22 cellular contexts compared by ENCODE assay signal in genomic region chr6:168926306-168926705, GRCh38.
"Had no signal": no experiment of that assay in that cellular context is flagged by ENCODE, and none has a peak within 500 bp of the region (broad histone marks: within the 10 kb centered on the region; RNA-seq: fewer than 3 reads in every experiment).

No MANE protein-coding gene starts in this region.

- H3K27me3 Mint-ChIP-seq: type B pancreatic cell had no signal

- FAIRE-seq: islet of Langerhans had no signal

- H3K4me3 Mint-ChIP-seq: activated B cell treated with CpG ODN at 0.5 μM for 24 hours; activated CD4-positive, alpha-beta T cell treated with anti-CD3 and anti-CD28 coated beads for 36 hours; memory B cell; neural crest cell; type B pancreatic cell had no signal

- H3K36me3 ChIP-seq: gastroesophageal sphincter, spleen had no signal

- DNase-seq: activated B cell treated with CpG ODN at 0.5 μM for 24 hours; activated CD4-positive, alpha-beta T cell treated with anti-CD3 and anti-CD28 coated beads for 36 hours; activated CD4-positive, alpha-beta T cell treated with anti-CD3 and anti-CD28 coated beads, Interleukin-2, amount 50 U/mL, for 4 hours; activated naive CD4-positive, alpha-beta T cell treated with Interleukin-2 at 50 U/mL for 16 hours; activated T-cell treated with anti-CD3 and anti-CD28 coated beads, Interleukin-2, amount 50 U/mL, for 48 hours; amygdala; cerebellar nuclear complex; cortex of kidney; left cardiac atrium; mucosa of descending colon; spleen; stimulated activated CD4-positive, alpha-beta T cell treated with anti-CD3 and anti-CD28 coated beads, Interleukin-4, amount 100 ng/mL, for 1 hour; stimulated activated naive CD4-positive, alpha-beta T cell; T-helper 1 cell; T-helper 9 cell; testis had no signal

- H3K27ac ChIP-seq: epithelial cell of prostate, gastroesophageal sphincter, spleen, testis had no signal

- H3K27me3 ChIP-seq: gastroesophageal sphincter, spleen, testis had no signal

- H3K9me3 Mint-ChIP-seq: activated B cell treated with CpG ODN at 0.5 μM for 24 hours had no signal

- H3K9me3 ChIP-seq: gastroesophageal sphincter, mucosa of descending colon, testis had no signal

- H3K4me1 Mint-ChIP-seq: activated B cell treated with CpG ODN at 0.5 μM for 24 hours; activated CD4-positive, alpha-beta T cell treated with anti-CD3 and anti-CD28 coated beads for 36 hours; memory B cell had no signal

- ATAC-seq: activated CD4-positive, alpha-beta T cell treated with anti-CD3 and anti-CD28 coated beads for 36 hours; gastroesophageal sphincter; left cardiac atrium; mucosa of descending colon had no signal

- H3K4me1 ChIP-seq: gastroesophageal sphincter, spleen, testis had no signal

- H3K4me3 ChIP-seq: gastroesophageal sphincter, mucosa of descending colon, spleen, testis had no signal

- H3K36me3 Mint-ChIP-seq: type B pancreatic cell had no signal

- H3K27ac Mint-ChIP-seq: activated B cell treated with CpG ODN at 0.5 μM for 24 hours; activated CD4-positive, alpha-beta T cell treated with anti-CD3 and anti-CD28 coated beads for 36 hours; memory B cell; type B pancreatic cell had no signal
